7 cellular contexts compared by ENCODE assay signal in genomic region chr5:1479581-1480188, GRCh38. TPM values are rescaled to one million over a fixed set of nuclear protein-coding genes. Genes with fewer than 3 reads are reported as not detected.
DNase-seq lines count a peak whose midpoint lies in the region; ATAC-seq and TF ChIP-seq lines count a peak whose summit lies in the region.

No MANE protein-coding gene starts in this region.

- 50 to 59% (median 57%) methylated on average over 21 of the region's 21 CpGs for WGBS in heart left ventricle, 4 donors

- H3K9me3 ChIP-seq in heart left ventricle (no peaks in the 10 kb centered on the region), gastrocnemius medialis (no peaks in the 10 kb centered on the region)

- H3K27ac ChIP-seq in heart left ventricle = peak overlapping the region in 2 of 12 donors; percentile 22 to 84
- H3K27ac ChIP-seq in gastrocnemius medialis = no peak overlapping the region

- peak in 3 of 4 donors; percentile 8 to 43 (median 24) for ATAC-seq in heart left ventricle
- no peak for ATAC-seq in gastrocnemius medialis

- in situ Hi-C loops in gastrocnemius medialis (cut with MboI; ENCODE audit: low sequenced_read_pairs in 4 of 4) = no loop called here

- H3K4me3 ChIP-seq in heart left ventricle (peak overlapping the region in 1 of 12 donors; percentile 3), gastrocnemius medialis (no peak overlapping the region)

- intact Hi-C loops in heart left ventricle (cut with DNase I) = loop anchor here in 5 of 10 donors (5.0 to 10.0 kb wide), 2 partner anchors 163 to 165 kb away; no protein-coding TSS in a partner anchor
- intact Hi-C loops in gastrocnemius medialis (cut with DNase I; ENCODE audit: low total_unique reads) = no loop called here

- no peak for TF ChIP-seq POLR2A in heart left ventricle (IDR thresholded peaks at IDR 0.05)
- no peak for TF ChIP-seq POLR2A in gastrocnemius medialis (IDR thresholded peaks at IDR 0.05)

- H3K36me3 ChIP-seq in heart left ventricle (peaks cover 0 to 54% (median 31%) of the 10 kb centered on the region in 9 donors), gastrocnemius medialis (no peaks in the 10 kb centered on the region)

- peaks cover 0 to 46% (median 0%) of the 10 kb centered on the region in 12 donors for H3K4me1 ChIP-seq in heart left ventricle
- H3K4me1 ChIP-seq in gastrocnemius medialis = no peaks in the 10 kb centered on the region

- TF ChIP-seq CTCF in GM12874 (IDR thresholded peaks at IDR 0.05; ENCODE audit: insufficient read depth, low read depth, low read length) = peak; percentile 87
- peak; percentile 22 to 74 (median 57) for TF ChIP-seq CTCF in heart left ventricle (IDR thresholded peaks at IDR 0.05)
- peak in 3 of 5 experiments; percentile 28 to 48 (median 37) for TF ChIP-seq CTCF in gastrocnemius medialis (IDR thresholded peaks at IDR 0.05 in 4 of 5, conservative IDR thresholded peaks at IDR 0.05 in 1 of 5)

- DNase-seq in NCI-H1694 treated with DMSO at 0.1 percent for 48 hours (lab: John Stamatoyannopoulos, UW) = peak; percentile 45
- peak; percentile 22 for DNase-seq in activated gamma-delta T cell treated with anti-CD3 and anti-CD28 coated beads, Interleukin-2, amount 50 U/mL, for 16 hours (ENCODE audit: low read depth)
- DNase-seq in heart left ventricle = peak in 2 of 5 donors; percentile 30 to 65
- DNase-seq in gastrocnemius medialis = peak in 1 of 2 donors; percentile 25
- DNase-seq in NCI-H2029 treated with DMSO at 0.1 percent for 48 hours (lab: John Stamatoyannopoulos, UW) = no peak
- DNase-seq in NCI-H2171 treated with DMSO at 0.1 percent for 48 hours (lab: John Stamatoyannopoulos, UW) = no peak

- H3K27me3 ChIP-seq in heart left ventricle = no peaks in the 10 kb centered on the region
- no peaks in the 10 kb centered on the region for H3K27me3 ChIP-seq in gastrocnemius medialis

RNA-seq across cellular contexts. Expression of gene SLC6A3, which starts 34.4 kb away (rescaled TPM):
- total RNA-seq in heart left ventricle (under 1 TPM in 3 of 9 donors, not detected in 6; 0.08 to 0.29 (median 0.14) TPM), gastrocnemius medialis (not detected)
- under 1 TPM in 1 of 2 donors, not detected in 1; 0.06 TPM for polyA plus RNA-seq in heart left ventricle

RNA-seq across cellular contexts. Expression of gene LPCAT1, which starts 44.1 kb away (rescaled TPM):
- total RNA-seq in heart left ventricle = 10 to 100 TPM in 4 of 9 donors, 1 to 10 TPM in 5; 8.2 to 30.6 (median 9.9) TPM
- polyA plus RNA-seq in heart left ventricle = 10 to 100 TPM in 1 of 2 donors, 1 to 10 TPM in 1; 9.6 to 21.9 TPM
- total RNA-seq in gastrocnemius medialis = 1 to 10 TPM; 1.4 to 9.2 (median 4.2) TPM

Comparison
In these comparisons a context has a peak if more than half of its experiments do, and no peak if none do; other contexts are left out.
1. CTCF ChIP-seq: peak in every context shown above with its lines; median percentile 87 in GM12874; 57 in heart left ventricle; 37 in gastrocnemius medialis.
2. DNase-seq: peak in NCI-H1694 treated with DMSO at 0.1 percent for 48 hours (single experiment) and activated gamma-delta T cell treated with anti-CD3 and anti-CD28 coated beads, Interleukin-2, amount 50 U/mL, for 16 hours (single experiment); none in NCI-H2029 treated with DMSO at 0.1 percent for 48 hours (single experiment) and NCI-H2171 treated with DMSO at 0.1 percent for 48 hours (single experiment).
3. ATAC-seq: peak in heart left ventricle (3 of 4); none in gastrocnemius medialis (0 of 2).